In the genomic region with DNA sequence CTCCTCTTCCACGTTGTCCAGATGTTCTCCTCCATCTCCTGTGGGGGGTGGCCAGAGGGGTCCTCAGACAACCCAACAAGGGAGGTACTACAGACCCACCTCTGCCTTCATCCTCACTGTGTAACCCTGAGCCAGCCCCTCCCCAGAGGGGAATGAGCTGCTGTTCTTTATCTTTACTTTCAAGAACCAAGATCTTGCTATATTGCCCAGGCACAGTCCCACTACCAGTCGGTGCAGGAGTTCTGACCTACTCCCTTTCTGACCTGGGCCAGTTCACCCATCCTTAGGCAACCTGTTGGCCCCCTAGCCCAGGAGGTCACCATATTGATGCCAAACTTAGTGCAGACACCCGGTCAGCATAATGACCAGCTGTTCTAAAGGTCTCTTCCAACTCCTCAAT, we compare ENCODE assay signal across 1 cellular context.
TF ChIP-seq lines count a peak whose summit lies in the region.

No MANE protein-coding gene starts in this region.

TF ChIP-seq in HCT116, 20 proteins besides CTCF, POLR2A, EP300 and RAD21:
- TF ChIP-seq SIN3A (IDR thresholded peaks at IDR 0.05; ENCODE audit: low read depth), result no peak
- TF ChIP-seq ZNF274 (IDR thresholded peaks at IDR 0.05; ENCODE audit: low read depth, low read length), result no peak
- no peak for TF ChIP-seq TCF7L2 (IDR thresholded peaks at IDR 0.05; ENCODE audit: borderline replicate concordance, extremely low read depth, insufficient read depth, insufficient read length)
- no peak for TF ChIP-seq ELF1 (IDR thresholded peaks at IDR 0.05; ENCODE audit: borderline replicate concordance, low read depth)
- TF ChIP-seq SP1 (IDR thresholded peaks at IDR 0.05; ENCODE audit: low read depth), result no peak
- TF ChIP-seq, protein P1, sequence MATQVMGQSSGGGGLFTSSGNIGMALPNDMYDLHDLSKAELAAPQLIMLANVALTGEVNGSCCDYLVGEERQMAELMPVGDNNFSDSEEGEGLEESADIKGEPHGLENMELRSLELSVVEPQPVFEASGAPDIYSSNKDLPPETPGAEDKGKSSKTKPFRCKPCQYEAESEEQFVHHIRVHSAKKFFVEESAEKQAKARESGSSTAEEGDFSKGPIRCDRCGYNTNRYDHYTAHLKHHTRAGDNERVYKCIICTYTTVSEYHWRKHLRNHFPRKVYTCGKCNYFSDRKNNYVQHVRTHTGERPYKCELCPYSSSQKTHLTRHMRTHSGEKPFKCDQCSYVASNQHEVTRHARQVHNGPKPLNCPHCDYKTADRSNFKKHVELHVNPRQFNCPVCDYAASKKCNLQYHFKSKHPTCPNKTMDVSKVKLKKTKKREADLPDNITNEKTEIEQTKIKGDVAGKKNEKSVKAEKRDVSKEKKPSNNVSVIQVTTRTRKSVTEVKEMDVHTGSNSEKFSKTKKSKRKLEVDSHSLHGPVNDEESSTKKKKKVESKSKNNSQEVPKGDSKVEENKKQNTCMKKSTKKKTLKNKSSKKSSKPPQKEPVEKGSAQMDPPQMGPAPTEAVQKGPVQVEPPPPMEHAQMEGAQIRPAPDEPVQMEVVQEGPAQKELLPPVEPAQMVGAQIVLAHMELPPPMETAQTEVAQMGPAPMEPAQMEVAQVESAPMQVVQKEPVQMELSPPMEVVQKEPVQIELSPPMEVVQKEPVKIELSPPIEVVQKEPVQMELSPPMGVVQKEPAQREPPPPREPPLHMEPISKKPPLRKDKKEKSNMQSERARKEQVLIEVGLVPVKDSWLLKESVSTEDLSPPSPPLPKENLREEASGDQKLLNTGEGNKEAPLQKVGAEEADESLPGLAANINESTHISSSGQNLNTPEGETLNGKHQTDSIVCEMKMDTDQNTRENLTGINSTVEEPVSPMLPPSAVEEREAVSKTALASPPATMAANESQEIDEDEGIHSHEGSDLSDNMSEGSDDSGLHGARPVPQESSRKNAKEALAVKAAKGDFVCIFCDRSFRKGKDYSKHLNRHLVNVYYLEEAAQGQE (IDR thresholded peaks at IDR 0.05; ENCODE audit: low read depth), result no peak
